21 cellular contexts compared by ENCODE assay signal in genomic region chr3:67509471-67510075, GRCh38.
DNase-seq lines count a peak whose midpoint lies in the region; ATAC-seq, FAIRE-seq and TF ChIP-seq lines count a peak whose summit lies in the region.
"Had no signal": no experiment of that assay in that cellular context is flagged by ENCODE, and none has a peak within 500 bp of the region (broad histone marks: within the 10 kb centered on the region; RNA-seq: fewer than 3 reads in every experiment).

No MANE protein-coding gene starts in this region.

- H2BK20ac ChIP-seq in IMR-90 (ENCODE audit: low read depth, low read length): no peak overlapping the region

- no peak overlapping the region for H2AK9ac ChIP-seq in IMR-90 (replicated peaks; ENCODE audit: low read depth, low read length, poor library complexity)

- TF ChIP-seq CTCF in IMR-90 (conservative IDR thresholded peaks at IDR 0.05; ENCODE audit: low read depth, low read length) (no peak), GM12878 (IDR thresholded peaks at IDR 0.05 in 2 of 3, conservative IDR thresholded peaks at IDR 0.05 in 1 of 3; ENCODE audit: control insufficient read depth in 2 of 3, extremely low read depth in 1 of 3, insufficient read depth in 1 of 3, low read depth in 3 of 3, low read length in 3 of 3) (no peak)

- H2BK5ac ChIP-seq in IMR-90 (ENCODE audit: low read depth, low read length, poor library complexity, severe bottlenecking): no peak overlapping the region

- no peak overlapping the region for H2AK5ac ChIP-seq in IMR-90 (ENCODE audit: low read depth, low read length)

- H4K20me1 ChIP-seq in IMR-90 (ENCODE audit: insufficient read depth, low read length) (no peaks in the 10 kb centered on the region), GM12878 (ENCODE audit: control insufficient read depth, insufficient read depth) (no peaks in the 10 kb centered on the region)

- intact Hi-C loops in IMR-90 (cut with micrococcal nuclease): no loop called here
- intact Hi-C loops in GM12878 (cut with micrococcal nuclease; ENCODE audit: unreplicated experiment): no loop called here

- TF ChIP-seq RAD21 in IMR-90 (IDR thresholded peaks at IDR 0.05; ENCODE audit: low read length): no peak
- no peak for TF ChIP-seq RAD21 in GM12878 (IDR thresholded peaks at IDR 0.05; ENCODE audit: insufficient read depth, low read depth, low read length)

- no peaks in the 10 kb centered on the region for H3K9me3 ChIP-seq in IMR-90 (ENCODE audit: control insufficient read depth, insufficient read depth, low read length)
- no peaks in the 10 kb centered on the region for H3K9me3 ChIP-seq in GM12878 (replicated peaks; ENCODE audit: control insufficient read depth, insufficient read depth, low read length)
- H3K9me3 ChIP-seq: prostate gland, spleen, uterus had no signal

- no peak overlapping the region for H4K8ac ChIP-seq in IMR-90 (ENCODE audit: low read depth in 2 of 2, low read length in 2 of 2)

- BruUV-seq in IMR-90 (replicated peaks; lab: Mats Ljungman, UMichigan) (no TSS peak), GM12878 (replicated peaks; lab: Mats Ljungman, UMichigan) (no TSS peak)

- FAIRE-seq in GM12878 (lab: Jason Lieb, UNC) (peak; percentile 31), frontal cortex (lab: Jason Lieb, UNC) (no peak)
- FAIRE-seq: HTR-8/SVneo, kidney had no signal

- TF ChIP-seq EP300 in GM12878 (IDR thresholded peaks at IDR 0.05; ENCODE audit: borderline replicate concordance in 1 of 2, control insufficient read depth in 1 of 2, low read depth in 2 of 2, low read length in 2 of 2): no peak

- no peak overlapping the region for H2BK120ac ChIP-seq in IMR-90 (ENCODE audit: low read depth, low read length)

- SMC1A ChIA-PET in GM12878 (lab: Charles Lee; ENCODE audit: uncharacterized antibody, unreplicated experiment): interaction anchor here (0.9 to 1.9 kb wide), 2 partner anchors 9 to 22 kb away, joined by 3 to 6 read pairs; no protein-coding TSS in a partner anchor

- no peak overlapping the region for H2BK15ac ChIP-seq in IMR-90 (ENCODE audit: low read depth, low read length)

- H3K56ac ChIP-seq in IMR-90 (ENCODE audit: extremely low read depth, insufficient read depth, low read length): no peak overlapping the region

- H3K4me3 ChIP-seq in IMR-90 (ENCODE audit: insufficient read depth, low read depth, low read length) (no peak overlapping the region), GM12878 (no peak overlapping the region)
- H3K4me3 ChIP-seq: prostate gland, spleen, uterus had no signal

- no peak overlapping the region for H3K23ac ChIP-seq in IMR-90 (ENCODE audit: low read depth, low read length)

- dilution Hi-C loops in IMR-90 (cut with HindIII; ENCODE audit: low sequenced_read_pairs, unreplicated experiment): no loop called here

- H3K18ac ChIP-seq in IMR-90 (ENCODE audit: low read depth, low read length): no peak overlapping the region

- no peaks in the 10 kb centered on the region for H3K79me2 ChIP-seq in GM12878 (ENCODE audit: control insufficient read depth, insufficient read depth, low read length)

- no peak overlapping the region for H4K91ac ChIP-seq in IMR-90 (ENCODE audit: insufficient read depth, low read depth, low read length)

- H3K9ac ChIP-seq in IMR-90 (ENCODE audit: low read depth, low read length) (no peak overlapping the region), GM12878 (ENCODE audit: control insufficient read depth, insufficient read depth, low read length) (no peak overlapping the region)

- no peaks in the 10 kb centered on the region for H3K4me1 ChIP-seq in IMR-90 (ENCODE audit: control insufficient read depth, insufficient read depth, low read length)
- H3K4me1 ChIP-seq in GM12878 (ENCODE audit: control insufficient read depth, insufficient read depth, low read length): no peaks in the 10 kb centered on the region
- H3K4me1 ChIP-seq: prostate gland, spleen, uterus had no signal

- H3K27ac ChIP-seq in IMR-90 (ENCODE audit: insufficient read depth, low read length) (no peak overlapping the region), GM12878 (ENCODE audit: control insufficient read depth, insufficient read depth) (no peak overlapping the region)
- H3K27ac ChIP-seq: brain microvascular endothelial cell, prostate gland, spleen, uterus had no signal

- RAD21 ChIA-PET in GM12878 (lab: Charles Lee; ENCODE audit: unreplicated experiment): interaction anchor here (1.3 kb wide), 1 partner anchor 400 kb away, joined by 4 read pairs; no protein-coding TSS in a partner anchor

- TF ChIP-seq POLR2A in IMR-90 (IDR thresholded peaks at IDR 0.05; ENCODE audit: low read depth, low read length): no peak
- no peak for TF ChIP-seq POLR2A in GM12878 (IDR thresholded peaks at IDR 0.05; ENCODE audit: low read depth, low read length)

- CTCF ChIA-PET in IMR-90 (lab: Yijun Ruan, JAX): no interaction called here
- CTCF ChIA-PET in GM12878 (lab: Yijun Ruan, JAX): interaction anchor here (1.2 kb wide), 1 partner anchor 126 kb away, joined by 5 read pairs; no protein-coding TSS in a partner anchor

- no peaks in the 10 kb centered on the region for H3K9me1 ChIP-seq in IMR-90 (ENCODE audit: insufficient read depth, low read length)

- H3K27me3 ChIP-seq in IMR-90 (ENCODE audit: control insufficient read depth, insufficient read depth, low read length) (no peaks in the 10 kb centered on the region), GM12878 (replicated peaks in 1 of 2; ENCODE audit: control insufficient read depth in 2 of 2, insufficient read depth in 2 of 2, low read length in 1 of 2) (no peaks in the 10 kb centered on the region)
- H3K27me3 ChIP-seq: brain microvascular endothelial cell, spleen, uterus had no signal

- DNase-seq in EL (peak; percentile 9), IMR-90 (peak; percentile 6), GM12878 (ENCODE audit: low read depth, low spot score) (no peak), left kidney (ENCODE audit: low read depth, low spot score) (peak; percentile 7), NCI-H1092 (lab: John Stamatoyannopoulos, UW) (no peak), frontal cortex (ENCODE audit: low spot score in 2 of 2) (no peak), SK-N-DZ (ENCODE audit: low spot score) (no peak)
- DNase-seq: activated CD4-positive, CD25-positive, alpha-beta regulatory T cell; activated CD8-positive, alpha-beta T cell treated with anti-CD3 and anti-CD28 coated beads, Interleukin-2, amount 10 ng/mL, durations not matched to agents 7 days and 5 days; activated naive CD8-positive, alpha-beta T cell treated with anti-CD3 and anti-CD28 coated beads for 36 hours; activated T-cell treated with anti-CD3 and anti-CD28 coated beads, Interleukin-2, amount 50 U/mL, for 4 hours; brain microvascular endothelial cell; COR-L47; kidney; NCI-H1436 treated with DMSO at 0.1 percent for 48 hours; NCI-H446; spleen; uterus had no signal

- no peaks in the 10 kb centered on the region; a peak in 1 of 4 replicates for H3K79me1 ChIP-seq in IMR-90 (ENCODE audit: low read depth in 1 of 2, low read length in 2 of 2)

- in situ Hi-C loops in IMR-90 (cut with MboI; ENCODE audit: low sequenced_read_pairs) (no loop called here), GM12878 (cut with MboI) (no loop called here)

- no CpG with 5 or more reads among the region's 4 CpGs for WGBS in IMR-90 (ENCODE audit: extremely low coverage in 2 of 2, insufficient read length in 1 of 2), 2 experiments
- 90% methylated on average over 4 of the region's 4 CpGs for WGBS in GM12878 (ENCODE audit: insufficient coverage, insufficient replicate concordance, low lambda C conversion rate, missing lambda C conversion rate)

- H3K36me3 ChIP-seq in IMR-90 (ENCODE audit: control insufficient read depth, insufficient read depth, low read length): peaks cover 10% of the 10 kb centered on the region
- peaks cover 0 to 3% of the 10 kb centered on the region in 2 experiments; a peak in 2 of 4 replicates for H3K36me3 ChIP-seq in GM12878 (ENCODE audit: control insufficient read depth in 2 of 2, insufficient read depth in 2 of 2, low read length in 1 of 2)
- H3K36me3 ChIP-seq: brain microvascular endothelial cell, prostate gland, uterus had no signal

- no peak overlapping the region for H4K5ac ChIP-seq in IMR-90 (ENCODE audit: low read depth, low read length)

- POLR2A ChIA-PET in IMR-90 (lab: Charles Lee; ENCODE audit: unreplicated experiment): no interaction called here
- POLR2A ChIA-PET in GM12878 (lab: Charles Lee): no interaction called here

- H3K4me2 ChIP-seq in IMR-90 (ENCODE audit: low read depth, low read length): no peak overlapping the region
- no peak overlapping the region for H3K4me2 ChIP-seq in GM12878 (ENCODE audit: control insufficient read depth, insufficient read depth)

- no peak overlapping the region for H3K4ac ChIP-seq in IMR-90 (ENCODE audit: low read depth, low read length)

- no peak overlapping the region for H2AFZ ChIP-seq in IMR-90 (replicated peaks; ENCODE audit: low read length, poor library complexity)
- no peak overlapping the region for H2AFZ ChIP-seq in GM12878 (ENCODE audit: control insufficient read depth, low read depth, low read length)

- ATAC-seq in IMR-90 (ENCODE audit: low read depth) (no peak; the same call in 1 of the 2 replicates), GM12878 (no peak), HG03135 (IDR thresholded peaks at IDR 0.05; ENCODE audit: unreplicated experiment) (no peak)
- ATAC-seq: activated CD8-positive, alpha-beta T cell treated with anti-CD3 and anti-CD28 coated beads, Interleukin-2, amount 10 ng/mL, durations not matched to agents 7 days and 5 days; activated T-cell treated with anti-CD3 and anti-CD28 coated beads, Interleukin-2, amount 50 U/mL, for 4 hours had no signal

- H3K14ac ChIP-seq in IMR-90 (replicated peaks; ENCODE audit: low read depth, low read length): no peak overlapping the region

TF ChIP-seq in IMR-90, 13 proteins besides CTCF, POLR2A, EP300 and RAD21 (continues in another document):
- TF ChIP-seq CEBPB (IDR thresholded peaks at IDR 0.05; ENCODE audit: low read depth, low read length): no peak

TF ChIP-seq in GM12878, 131 proteins besides CTCF, POLR2A, EP300 and RAD21:
- TF ChIP-seq ZNF24 (IDR thresholded peaks at IDR 0.05) (0 out of 2 replicates have a peak, but pooled peaks have one; percentile 47), ETV6 (conservative IDR thresholded peaks at IDR 0.05 in 1 of 2, IDR thresholded peaks at IDR 0.05 in 1 of 2; ENCODE audit: borderline replicate concordance in 1 of 2, low read depth in 1 of 2) (no peak)
TF ChIP-seq in GM12878: peak in this region for 1.

Comparison
In these comparisons a context has a peak if more than half of its experiments do, and no peak if none do; other contexts are left out.
1. DNase-seq: peak in EL (single experiment), IMR-90 (single experiment) and left kidney (single experiment); none in GM12878 (single experiment), NCI-H1092 (single experiment), frontal cortex (0 of 2) and SK-N-DZ (single experiment).